ENCODE assay signal across 1 cellular context in genomic region chr15:64989331-64990167, GRCh38.
TF ChIP-seq lines count a peak whose summit lies in the region.

Gene SPG21, minus strand, starts transcription at chr15:64989914. Its CDS starts 6,345 bp downstream, at chr15:64983569.

TF ChIP-seq in SK-N-SH, 30 proteins besides CTCF, POLR2A, EP300 and RAD21 (continued from another document):
- TF ChIP-seq REST (IDR thresholded peaks at IDR 0.05; ENCODE audit: low read depth, low read length): no peak
- TF ChIP-seq TEAD4 (IDR thresholded peaks at IDR 0.05; ENCODE audit: borderline replicate concordance, insufficient read depth): no peak
- peak; percentile 16; the same call in 1 of the 2 replicates for TF ChIP-seq NRF1 (IDR thresholded peaks at IDR 0.05; ENCODE audit: low read depth, low read length)
- TF ChIP-seq MXI1 (IDR thresholded peaks at IDR 0.05; ENCODE audit: low read depth, low read length): no peak; the same call in none of the 2 replicates
- TF ChIP-seq ZBTB33 (IDR thresholded peaks at IDR 0.05; ENCODE audit: borderline replicate concordance, low read depth): peak; percentile 92
